15 cellular contexts compared by ENCODE assay signal in the genomic region with DNA sequence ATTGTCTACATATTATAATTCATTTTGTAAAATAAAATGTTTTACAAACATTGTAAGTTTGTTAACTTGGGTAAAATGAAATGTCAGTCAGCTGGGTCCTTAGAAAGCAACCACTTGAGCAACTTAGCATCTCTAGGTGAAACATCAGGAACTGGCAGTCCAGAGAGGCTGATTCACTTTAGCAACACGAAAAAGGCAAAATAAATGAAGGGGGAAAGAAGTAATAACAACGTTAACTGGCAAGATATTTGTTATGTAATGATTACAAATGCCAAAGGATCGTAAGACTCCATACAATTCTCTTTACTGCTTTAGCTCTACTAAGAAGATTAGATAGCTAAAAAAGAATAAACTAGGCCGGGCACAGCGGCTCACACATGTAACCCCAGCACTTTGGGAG. TPM values are rescaled to one million over a fixed set of nuclear protein-coding genes. Genes with fewer than 3 reads are reported as not detected.
DNase-seq lines count a peak whose midpoint lies in the region; ATAC-seq and TF ChIP-seq lines count a peak whose summit lies in the region.
"Had no signal": no experiment of that assay in that cellular context is flagged by ENCODE, and none has a peak within 500 bp of the region (broad histone marks: within the 10 kb centered on the region; RNA-seq: fewer than 3 reads in every experiment).

No MANE protein-coding gene starts in this region.

- H3K4me1 ChIP-seq in skeletal muscle satellite cell (ENCODE audit: control insufficient read depth, insufficient read depth, low read length): peaks cover 26% of the 10 kb centered on the region

- no peaks in the 10 kb centered on the region for H3K27me3 ChIP-seq in skeletal muscle satellite cell (ENCODE audit: control insufficient read depth, insufficient read depth, low read length)
- H3K27me3 ChIP-seq: upper lobe of left lung had no signal

- no peak overlapping the region for H3K4me3 ChIP-seq in skeletal muscle satellite cell (ENCODE audit: low read length)
- H3K4me3 ChIP-seq: lower lobe of right lung, upper lobe of left lung had no signal

- CTCF ChIA-PET in activated naive CD4-positive, alpha-beta T cell treated with anti-CD3 and anti-CD28 coated beads, Interleukin-2, amount 10 ng/mL, durations not matched to agents 7 days and 5 days (lab: Charles Lee): interaction anchor here (1.2 to 2.2 kb wide), 2 partner anchors 47 to 154 kb away, joined by 3 to 7 read pairs; no protein-coding TSS in a partner anchor
- CTCF ChIA-PET in WTC11 (lab: Charles Lee): interaction anchor here (1.1 to 2.6 kb wide), 3 partner anchors 51 to 144 kb away, joined by 4 to 15 read pairs (median 4); no protein-coding TSS in a partner anchor

- H3K27ac Mint-ChIP-seq in activated naive CD4-positive, alpha-beta T cell treated with anti-CD3 and anti-CD28 coated beads, Interleukin-2, amount 50 U/mL, for 24 hours: no peak overlapping the region
- H3K27ac Mint-ChIP-seq in activated naive CD4-positive, alpha-beta T cell treated with anti-CD3 and anti-CD28 coated beads, Interleukin-2, amount 10 ng/mL, durations not matched to agents 7 days and 5 days: no peak overlapping the region
- peak overlapping the region; percentile 62; the same call in 1 of the 2 replicates for H3K27ac Mint-ChIP-seq in WTC11

- POLR2A ChIA-PET in WTC11 (lab: Charles Lee): no interaction called here

- H3K9ac ChIP-seq in skeletal muscle satellite cell (ENCODE audit: low read depth, low read length): no peak overlapping the region

- H3K36me3 ChIP-seq in skeletal muscle satellite cell (ENCODE audit: insufficient read depth, low read length): no peaks in the 10 kb centered on the region
- H3K36me3 ChIP-seq: lower lobe of right lung, upper lobe of left lung had no signal

- H3K27me3 Mint-ChIP-seq in activated naive CD4-positive, alpha-beta T cell treated with anti-CD3 and anti-CD28 coated beads, Interleukin-2, amount 50 U/mL, for 24 hours: no peaks in the 10 kb centered on the region
- no peaks in the 10 kb centered on the region for H3K27me3 Mint-ChIP-seq in activated naive CD4-positive, alpha-beta T cell treated with anti-CD3 and anti-CD28 coated beads, Interleukin-2, amount 10 ng/mL, durations not matched to agents 7 days and 5 days
- peaks cover 4% of the 10 kb centered on the region; the same call in 1 of the 2 replicates for H3K27me3 Mint-ChIP-seq in WTC11 (ENCODE audit: low read depth)

- no peak for DNase-seq in activated naive CD4-positive, alpha-beta T cell treated with anti-CD3 and anti-CD28 coated beads, Interleukin-2, amount 10 ng/mL, durations not matched to agents 7 days and 5 days
- DNase-seq in WTC11 (ENCODE audit: low spot score) (no peak), fibroblast of the conjunctiva (ENCODE audit: low read depth) (peak; percentile 21), HK-2 (ENCODE audit: unreplicated experiment) (no peak)
- no peak for DNase-seq in activated effector memory CD4-positive, alpha-beta T cell treated with Interleukin-2 at 50 U/mL for 16 hours
- DNase-seq: 8988T; DMS53; hypothalamus; lower lobe of right lung; NCI-H2081 treated with DMSO at 0.1 percent for 48 hours; stimulated activated CD8-positive, alpha-beta memory T cell treated with anti-CD3 and anti-CD28 coated beads, Interleukin-4, amount 100 ng/mL, for 48 hours; upper lobe of left lung had no signal

- TF ChIP-seq CTCF in WTC11 (IDR thresholded peaks at IDR 0.05): no peak

- no peaks in the 10 kb centered on the region for H3K9me3 Mint-ChIP-seq in activated naive CD4-positive, alpha-beta T cell treated with anti-CD3 and anti-CD28 coated beads, Interleukin-2, amount 50 U/mL, for 24 hours
- H3K9me3 Mint-ChIP-seq in activated naive CD4-positive, alpha-beta T cell treated with anti-CD3 and anti-CD28 coated beads, Interleukin-2, amount 10 ng/mL, durations not matched to agents 7 days and 5 days: no peaks in the 10 kb centered on the region
- H3K9me3 Mint-ChIP-seq in WTC11: no peaks in the 10 kb centered on the region

- no peak for ATAC-seq in WTC11
- ATAC-seq in GM21381 (IDR thresholded peaks at IDR 0.05; ENCODE audit: unreplicated experiment): no peak
- ATAC-seq: lower lobe of right lung had no signal

- peaks cover 74% of the 10 kb centered on the region for H3K4me1 Mint-ChIP-seq in activated naive CD4-positive, alpha-beta T cell treated with anti-CD3 and anti-CD28 coated beads, Interleukin-2, amount 50 U/mL, for 24 hours
- H3K4me1 Mint-ChIP-seq in activated naive CD4-positive, alpha-beta T cell treated with anti-CD3 and anti-CD28 coated beads, Interleukin-2, amount 10 ng/mL, durations not matched to agents 7 days and 5 days: peaks cover 49% of the 10 kb centered on the region
- peaks cover 51% of the 10 kb centered on the region for H3K4me1 Mint-ChIP-seq in WTC11

- H3K4me3 Mint-ChIP-seq in activated naive CD4-positive, alpha-beta T cell treated with anti-CD3 and anti-CD28 coated beads, Interleukin-2, amount 50 U/mL, for 24 hours: peak overlapping the region; percentile 59
- H3K4me3 Mint-ChIP-seq in activated naive CD4-positive, alpha-beta T cell treated with anti-CD3 and anti-CD28 coated beads, Interleukin-2, amount 10 ng/mL, durations not matched to agents 7 days and 5 days: no peak overlapping the region
- H3K4me3 Mint-ChIP-seq in WTC11: no peak overlapping the region; the same call in 1 of the 2 replicates

- H3K9me3 ChIP-seq in skeletal muscle satellite cell (replicated peaks; ENCODE audit: low read length): no peaks in the 10 kb centered on the region
- H3K9me3 ChIP-seq: lower lobe of right lung, upper lobe of left lung had no signal

- peak overlapping the region; percentile 16 for H3K4me2 ChIP-seq in skeletal muscle satellite cell (ENCODE audit: low read length)

- peaks cover 5% of the 10 kb centered on the region for H3K36me3 Mint-ChIP-seq in activated naive CD4-positive, alpha-beta T cell treated with anti-CD3 and anti-CD28 coated beads, Interleukin-2, amount 50 U/mL, for 24 hours
- peaks cover 14% of the 10 kb centered on the region for H3K36me3 Mint-ChIP-seq in activated naive CD4-positive, alpha-beta T cell treated with anti-CD3 and anti-CD28 coated beads, Interleukin-2, amount 10 ng/mL, durations not matched to agents 7 days and 5 days
- peaks cover 2% of the 10 kb centered on the region; the same call in 1 of the 2 replicates for H3K36me3 Mint-ChIP-seq in WTC11

TF ChIP-seq in WTC11, 78 proteins besides CTCF, POLR2A, EP300 and RAD21:
- TF ChIP-seq IRF2 (CRISPR knock-in tag; IDR thresholded peaks at IDR 0.05; ENCODE audit: borderline replicate concordance, low read depth): no peak
- no peak for TF ChIP-seq TP53 (CRISPR knock-in tag; IDR thresholded peaks at IDR 0.05)

RNA-seq across cellular contexts. Expression of gene PDZD8, which starts 5.0 kb away (rescaled TPM):
- 41.8 to 52.7 TPM (median 43.3 TPM) in 3 replicates for total RNA-seq in WTC11 (2021)
- total RNA-seq in skeletal muscle satellite cell (2012; rRNA removed): 28.6 and 29.7 TPM in 2 replicates
